1 cellular context compared by ENCODE assay signal in genomic region chr1:160405331-160405877, GRCh38.
TF ChIP-seq lines count a peak whose summit lies in the region.

No MANE protein-coding gene starts in this region.

TF ChIP-seq in H1, 55 proteins besides CTCF, POLR2A, EP300 and RAD21 (continued from another document):
- TF ChIP-seq CBX5 (IDR thresholded peaks at IDR 0.05; ENCODE audit: low read depth, low read length) (no peak), RFX5 (IDR thresholded peaks at IDR 0.05; ENCODE audit: borderline replicate concordance, low read depth, low read length) (no peak), BCL11A (IDR thresholded peaks at IDR 0.05; ENCODE audit: low read depth in 2 of 2, low read length in 2 of 2) (no peak), SIRT6 (IDR thresholded peaks at IDR 0.05; ENCODE audit: low read length) (no peak), CHD1 (IDR thresholded peaks at IDR 0.05; ENCODE audit: low read depth, low read length) (no peak)
